14 cellular contexts compared by ENCODE assay signal in the genomic region with DNA sequence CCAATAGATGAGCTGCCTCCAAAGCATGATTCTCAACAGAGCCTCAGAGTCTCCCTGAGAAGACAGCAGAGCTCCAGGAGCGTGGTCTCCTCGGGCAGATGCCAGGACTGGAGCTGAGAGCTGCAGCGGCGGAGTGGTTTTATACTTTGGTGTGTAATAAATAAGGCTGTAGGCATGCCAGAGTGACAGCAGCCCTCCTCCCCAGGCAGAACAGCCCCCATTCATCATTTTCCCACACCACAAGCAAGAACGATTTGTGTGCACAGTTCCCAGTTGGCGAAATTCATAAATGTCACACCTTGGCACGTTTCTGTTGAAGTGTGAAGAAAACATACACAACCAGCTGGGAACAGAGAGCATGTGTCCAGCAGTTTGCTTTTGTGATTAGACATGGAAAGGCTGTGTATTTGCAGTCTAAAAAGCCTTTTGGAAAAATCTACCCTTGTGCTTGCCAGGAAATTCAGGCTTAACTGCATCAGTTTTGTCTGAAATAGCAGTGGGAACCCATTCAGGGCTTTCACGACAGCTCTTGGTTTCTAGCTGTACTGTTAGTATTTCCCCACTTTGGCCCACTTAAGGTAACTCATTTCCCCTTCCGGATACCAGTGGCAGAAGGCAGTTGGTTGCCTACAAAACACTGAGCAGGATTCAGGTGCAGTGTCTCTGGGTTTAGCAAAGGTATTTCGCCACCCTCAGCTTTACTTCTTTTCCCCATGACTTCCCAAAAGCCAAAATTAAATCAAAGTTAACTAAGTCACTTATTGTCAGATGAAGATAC. TPM values are rescaled to one million over a fixed set of nuclear protein-coding genes. Genes with fewer than 3 reads are reported as not detected.
A peak's percentile ranks its signal among the peaks of the same experiment; 100 is the strongest.
DNase-seq lines count a peak whose midpoint lies in the region; ATAC-seq, FAIRE-seq and TF ChIP-seq lines count a peak whose summit lies in the region.
"Had no signal": no experiment of that assay in that cellular context is flagged by ENCODE, and none has a peak within 500 bp of the region (broad histone marks: within the 10 kb centered on the region; RNA-seq: fewer than 3 reads in every experiment).

A gene with protein sequence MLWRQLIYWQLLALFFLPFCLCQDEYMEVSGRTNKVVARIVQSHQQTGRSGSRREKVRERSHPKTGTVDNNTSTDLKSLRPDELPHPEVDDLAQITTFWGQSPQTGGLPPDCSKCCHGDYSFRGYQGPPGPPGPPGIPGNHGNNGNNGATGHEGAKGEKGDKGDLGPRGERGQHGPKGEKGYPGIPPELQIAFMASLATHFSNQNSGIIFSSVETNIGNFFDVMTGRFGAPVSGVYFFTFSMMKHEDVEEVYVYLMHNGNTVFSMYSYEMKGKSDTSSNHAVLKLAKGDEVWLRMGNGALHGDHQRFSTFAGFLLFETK (minus strand): TSS at position 115 of the 778 bp plus-strand sequence. CDS start 88 bp downstream, at position 27.

- POLR2A ChIA-PET in HepG2 (lab: Yijun Ruan, JAX), result no interaction called here

- no peak within 1 kb of the TSS for H4K8ac ChIP-seq in neuronal stem cell (ENCODE audit: low read depth, low read length)

- H3K14ac ChIP-seq in neuronal stem cell (ENCODE audit: low read length), result no peak within 1 kb of the TSS

- H3K79me2 ChIP-seq in hepatocyte (no peaks in the 10 kb centered on the region), HepG2 (ENCODE audit: insufficient read depth, low read length) (no peaks in the 10 kb centered on the region)

- no peak within 1 kb of the TSS for H3K27ac Mint-ChIP-seq in activated T-cell treated with anti-CD3 and anti-CD28 coated beads, Interleukin-2, amount 50 U/mL, for 72 hours
- H3K27ac Mint-ChIP-seq: activated naive CD4-positive, alpha-beta T cell treated with anti-CD3 and anti-CD28 coated beads for 36 hours had no signal

- no peak within 1 kb of the TSS for H2BK5ac ChIP-seq in neuronal stem cell (ENCODE audit: low read length)

- no peak within 1 kb of the TSS for H4K91ac ChIP-seq in neuronal stem cell (ENCODE audit: low read depth, low read length, poor library complexity)

- no peak for FAIRE-seq in HepG2 (lab: Jason Lieb, UNC)
- FAIRE-seq: RCC 7860 had no signal

- H3K4me1 Mint-ChIP-seq in activated T-cell treated with anti-CD3 and anti-CD28 coated beads, Interleukin-2, amount 50 U/mL, for 72 hours (ENCODE audit: low read depth), result no peaks in the 10 kb centered on the region

- no peak within 1 kb of the TSS for H2AFZ ChIP-seq in hepatocyte
- no peak within 1 kb of the TSS for H2AFZ ChIP-seq in HepG2 (ENCODE audit: low read length)
- H2AFZ ChIP-seq in neuronal stem cell (ENCODE audit: low read length), result no peak within 1 kb of the TSS

- H3K9me3 ChIP-seq in hepatocyte (ENCODE audit: low read depth) (no peaks in the 10 kb centered on the region), HepG2 (ENCODE audit: low read length) (no peaks in the 10 kb centered on the region), neuronal stem cell (replicated peaks in 1 of 2; ENCODE audit: control insufficient read depth in 2 of 2, insufficient read depth in 1 of 2, low read depth in 1 of 2, low read length in 2 of 2) (no peaks in the 10 kb centered on the region)

- no TSS peak for BruUV-seq in HepG2 (replicated peaks; lab: Mats Ljungman, UMichigan)

- H3K4me2 ChIP-seq in hepatocyte (peak within 1 kb of the TSS; percentile 43), HepG2 (ENCODE audit: low read depth, low read length) (no peak within 1 kb of the TSS), neuronal stem cell (ENCODE audit: insufficient read depth, low read length, poor library complexity, severe bottlenecking) (no peak within 1 kb of the TSS)

- H3K4me1 ChIP-seq in hepatocyte (ENCODE audit: insufficient read depth) (no peaks in the 10 kb centered on the region), HepG2 (ENCODE audit: insufficient read depth, low read length) (peaks cover 32% of the 10 kb centered on the region), neuronal stem cell (ENCODE audit: control insufficient read depth in 2 of 2, insufficient read depth in 1 of 2, low read depth in 1 of 2, low read length in 2 of 2) (peaks cover 0 to 2% of the 10 kb centered on the region in 2 donors)

- no peak within 1 kb of the TSS for H2AK5ac ChIP-seq in neuronal stem cell (ENCODE audit: low read depth, low read length)

- H3K36me3 Mint-ChIP-seq in activated T-cell treated with anti-CD3 and anti-CD28 coated beads, Interleukin-2, amount 50 U/mL, for 72 hours (ENCODE audit: insufficient read depth in 2 of 2), result no peaks in the 10 kb centered on the region

- ATAC-seq in HepG2, result no peak
- ATAC-seq in activated T-cell treated with anti-CD3 and anti-CD28 coated beads, Interleukin-2, amount 50 U/mL, for 72 hours (replicated peaks in 1 of 2), result no peak
- ATAC-seq in GM19397 (IDR thresholded peaks at IDR 0.05; ENCODE audit: unreplicated experiment), result no peak

- TF ChIP-seq POLR2A in HepG2 (IDR thresholded peaks at IDR 0.05; ENCODE audit: insufficient read depth in 1 of 2, low read depth in 2 of 2, low read length in 2 of 2), result no peak

- intact Hi-C loops in HepG2 (cut with micrococcal nuclease; ENCODE audit: unreplicated experiment), result no loop called here

- no peak within 1 kb of the TSS for H3K4me3 ChIP-seq in hepatocyte
- H3K4me3 ChIP-seq in HepG2 (replicated peaks in 1 of 3; ENCODE audit: insufficient read depth in 1 of 3, low read depth in 2 of 3, low read length in 3 of 3), result no peak within 1 kb of the TSS
- no peak within 1 kb of the TSS for H3K4me3 ChIP-seq in neuronal stem cell (ENCODE audit: low read length in 2 of 2)

- no peaks in the 10 kb centered on the region for H3K27me3 Mint-ChIP-seq in activated T-cell treated with anti-CD3 and anti-CD28 coated beads, Interleukin-2, amount 50 U/mL, for 72 hours (ENCODE audit: low read depth)
- H3K27me3 Mint-ChIP-seq: CD4-positive, alpha-beta memory T cell had no signal

- no peak within 1 kb of the TSS for H2BK12ac ChIP-seq in neuronal stem cell (ENCODE audit: low read length)

- no peak for TF ChIP-seq CTCF in hepatocyte (IDR thresholded peaks at IDR 0.05; ENCODE audit: poor library complexity)
- TF ChIP-seq CTCF in HepG2 (CRISPR knock-in tag; IDR thresholded peaks at IDR 0.05), result no peak

- H3K36me3 ChIP-seq in hepatocyte (replicated peaks; ENCODE audit: insufficient read depth, low read depth) (no peaks in the 10 kb centered on the region), HepG2 (replicated peaks in 1 of 2; ENCODE audit: control insufficient read depth in 1 of 2, insufficient read depth in 2 of 2, low read length in 2 of 2) (no peaks in the 10 kb centered on the region), neuronal stem cell (replicated peaks in 1 of 2; ENCODE audit: control insufficient read depth in 2 of 2, insufficient read depth in 2 of 2, low read length in 2 of 2) (peaks cover 0 to 2% of the 10 kb centered on the region in 2 donors)

- H3K9ac ChIP-seq in HepG2 (ENCODE audit: insufficient read depth, low read depth, low read length), result no peak within 1 kb of the TSS
- no peak within 1 kb of the TSS for H3K9ac ChIP-seq in neuronal stem cell (ENCODE audit: low read depth, low read length, poor library complexity)

- no peak within 1 kb of the TSS for H2BK120ac ChIP-seq in neuronal stem cell (ENCODE audit: low read depth, low read length)

- H4K20me1 ChIP-seq in hepatocyte (ENCODE audit: insufficient read depth, poor library complexity, severe bottlenecking) (no peaks in the 10 kb centered on the region), HepG2 (ENCODE audit: insufficient read depth, low read length) (no peaks in the 10 kb centered on the region)

- TF ChIP-seq EP300 in HepG2 (IDR thresholded peaks at IDR 0.05; ENCODE audit: low read depth in 2 of 2, low read length in 2 of 2), result no peak
- no peak for TF ChIP-seq EP300 in HepG2 (CRISPR knock-in tag; IDR thresholded peaks at IDR 0.05; ENCODE audit: borderline replicate concordance)

- no peak within 1 kb of the TSS for H3K23ac ChIP-seq in neuronal stem cell (ENCODE audit: low read depth, low read length, poor library complexity)

- H3K4ac ChIP-seq in neuronal stem cell (ENCODE audit: low read length), result no peak within 1 kb of the TSS

- TF ChIP-seq RAD21 in HepG2 (CRISPR knock-in tag; IDR thresholded peaks at IDR 0.05), result no peak

- no peak within 1 kb of the TSS for H3K18ac ChIP-seq in neuronal stem cell (ENCODE audit: low read length)

- H3K79me1 ChIP-seq in neuronal stem cell (ENCODE audit: low read depth, low read length), result no peaks in the 10 kb centered on the region

- H3K27ac ChIP-seq in hepatocyte (no peak within 1 kb of the TSS), HepG2 (ENCODE audit: extremely low read length, insufficient read depth, low read length) (no peak within 1 kb of the TSS), neuronal stem cell (replicated peaks; ENCODE audit: low read length) (no peak within 1 kb of the TSS)

- H3K9me2 ChIP-seq in hepatocyte (replicated peaks; ENCODE audit: insufficient read depth), result no peaks in the 10 kb centered on the region

- no peak within 1 kb of the TSS for H2BK15ac ChIP-seq in neuronal stem cell (ENCODE audit: low read length)

- peak in 8 of 14 donors; percentile 9 to 57 (median 36) for DNase-seq in C1 segment of cervical spinal cord (lab: John Stamatoyannopoulos, UW)
- peak; percentile 71 for DNase-seq in amniotic epithelial cell (ENCODE audit: low read depth)
- DNase-seq in hepatocyte (ENCODE audit: low spot score), result no peak
- peak; percentile 34 for DNase-seq in retina
- DNase-seq in HepG2 (ENCODE audit: low spot score), result no peak
- no peak for DNase-seq in activated T-cell treated with anti-CD3 and anti-CD28 coated beads, Interleukin-2, amount 50 U/mL, for 72 hours
- no peak for DNase-seq in neuronal stem cell (ENCODE audit: low spot score)
- DNase-seq: activated CD4-positive, CD25-positive, alpha-beta regulatory T cell; activated naive CD4-positive, alpha-beta T cell treated with anti-CD3 and anti-CD28 coated beads for 36 hours; effector memory CD4-positive, alpha-beta T cell; NCI-H187 had no signal

- H3K9me3 Mint-ChIP-seq in activated T-cell treated with anti-CD3 and anti-CD28 coated beads, Interleukin-2, amount 50 U/mL, for 72 hours, result no peaks in the 10 kb centered on the region
- H3K9me3 Mint-ChIP-seq: activated naive CD4-positive, alpha-beta T cell treated with anti-CD3 and anti-CD28 coated beads for 36 hours; CD4-positive, alpha-beta memory T cell had no signal

- H3K27me3 ChIP-seq in hepatocyte, result no peaks in the 10 kb centered on the region
- H3K27me3 ChIP-seq in HepG2 (ENCODE audit: control insufficient read depth in 1 of 2, insufficient read depth in 2 of 2, low read length in 2 of 2), result no peaks in the 10 kb centered on the region
- no peaks in the 10 kb centered on the region for H3K27me3 ChIP-seq in neuronal stem cell (ENCODE audit: control insufficient read depth in 3 of 3, insufficient read depth in 3 of 3, low read depth in 1 of 3, low read length in 3 of 3)

- H3K4me3 Mint-ChIP-seq in activated T-cell treated with anti-CD3 and anti-CD28 coated beads, Interleukin-2, amount 50 U/mL, for 72 hours, result no peak within 1 kb of the TSS
- H3K4me3 Mint-ChIP-seq: activated naive CD4-positive, alpha-beta T cell treated with anti-CD3 and anti-CD28 coated beads for 36 hours; CD4-positive, alpha-beta memory T cell had no signal

- CTCF ChIA-PET in HepG2 (lab: Yijun Ruan, JAX; ENCODE audit: low intra/inter-chr PET ratio, low total read pairs), result no interaction called here

- 72% methylated on average over 10 of the region's 10 CpGs for WGBS in hepatocyte (ENCODE audit: low lambda C conversion rate, missing lambda C conversion rate)
- 95% methylated on average over 10 of the region's 10 CpGs for WGBS in HepG2 (ENCODE audit: low lambda C conversion rate)
- whole genome bisulfite sequencing in neuronal stem cell (ENCODE audit: extremely low coverage in 2 of 2, insufficient read length in 2 of 2, insufficient replicate concordance in 1 of 2), 2 donors, result no CpG with 5 or more reads among the region's 10 CpGs

- in situ Hi-C loops in HepG2 (cut with HindIII; ENCODE audit: extremely low pct_ligation_motif_present, low pct_unique_long_range_greater_than_20kb), result no loop called here

RNA-seq across cellular contexts. Expression of the gene that starts here (rescaled TPM):
- total RNA-seq in hepatocyte, result 4.3 and 7.4 TPM in 2 replicates
- 0.91 and 2.7 TPM in 2 replicates for polyA plus RNA-seq in hepatocyte
- total RNA-seq in HepG2 (2016; rRNA removed; fragmentation: Illumina TruSeq; extraction: Trizol), result 1.8 and 3.3 TPM in 2 replicates
- total RNA-seq in HepG2 (2016; cell fraction: cytosol; rRNA removed; fragmentation: Illumina TruSeq; extraction: Trizol; ENCODE audit: low read depth), result 0.61 and 0.79 TPM in 2 replicates
- 1.5 and 3.2 TPM in 2 replicates for total RNA-seq in HepG2 (2016; cell fraction: insoluble cytoplasmic fraction; rRNA removed; fragmentation: Illumina TruSeq; extraction: Trizol)
- 1.5 and 1.9 TPM in 2 replicates for total RNA-seq in HepG2 (2016; cell fraction: membrane; rRNA removed; fragmentation: Illumina TruSeq; extraction: Trizol)
- total RNA-seq in HepG2 (2016; cell fraction: nucleus; rRNA removed; fragmentation: Illumina TruSeq; extraction: Trizol), result 8.0 and 8.4 TPM in 2 replicates
- polyA plus RNA-seq in HepG2 (2011; rRNA removed), result 9.1 and 10.8 TPM in 2 replicates
- 1.9 and 3.1 TPM in 2 replicates for polyA plus RNA-seq in HepG2 (2011; cell fraction: cytosol; rRNA removed)
- polyA plus RNA-seq in HepG2 (2011; cell fraction: nucleus; rRNA removed), result 21.6 and 21.8 TPM in 2 replicates
- polyA plus RNA-seq in HepG2 (2012), result 4.9 and 5.2 TPM in 2 replicates
- 0.72 and 0.79 TPM in 2 replicates for polyA plus RNA-seq in HepG2 (2016; cell fraction: cytosol; fragmentation: Illumina TruSeq; extraction: Trizol; ENCODE audit: low read depth)
- polyA plus RNA-seq in HepG2 (2016; cell fraction: insoluble cytoplasmic fraction; fragmentation: Illumina TruSeq; extraction: Trizol; ENCODE audit: low read depth), result 2.0 and 3.0 TPM in 2 replicates
- 1.2 and 1.8 TPM in 2 replicates for polyA plus RNA-seq in HepG2 (2016; cell fraction: membrane; fragmentation: Illumina TruSeq; extraction: Trizol; ENCODE audit: low read depth)
- polyA plus RNA-seq in HepG2 (2016; cell fraction: nucleus; fragmentation: Illumina TruSeq; extraction: Trizol; ENCODE audit: insufficient read depth, low read depth), result 23.2 and 24.2 TPM in 2 replicates
- polyA minus RNA-seq in HepG2 (2011; rRNA and poly(A)+ RNA removed; ENCODE audit: low replicate concordance), result 2.5 and 3.3 TPM in 2 replicates
- polyA minus RNA-seq in HepG2 (2011; cell fraction: cytosol; rRNA and poly(A)+ RNA removed), result 0.59 TPM in 1 of 2 replicates, not detected in the other
- 29.5 and 30.0 TPM in 2 replicates for polyA minus RNA-seq in HepG2 (2011; cell fraction: nucleus; rRNA and poly(A)+ RNA removed)
- total RNA-seq in activated T-cell treated with anti-CD3 and anti-CD28 coated beads, Interleukin-2, amount 50 U/mL, for 72 hours, result 1 to 10 TPM; 2.8 to 5.1 TPM
- polyA plus RNA-seq in neuronal stem cell (2013, experiment 1 of 2), result 2.0 TPM
- polyA plus RNA-seq in neuronal stem cell (2013, experiment 2 of 2), result 2.4 TPM

Comparison
In these comparisons a context has a peak if more than half of its experiments do, and no peak if none do; other contexts are left out.
1. DNase-seq: peak in C1 segment of cervical spinal cord (8 of 14), amniotic epithelial cell (single experiment) and retina (single experiment); none in hepatocyte (single experiment), HepG2 (single experiment), activated T-cell treated with anti-CD3 and anti-CD28 coated beads, Interleukin-2, amount 50 U/mL, for 72 hours (0 of 2) and neuronal stem cell (single experiment).